ENCODE assay signal across 8 cellular contexts in genomic region chr1:211578640-211579433, GRCh38. TPM values are rescaled to one million over a fixed set of nuclear protein-coding genes. Genes with fewer than 3 reads are reported as not detected.
A peak's percentile ranks its signal among the peaks of the same experiment; 100 is the strongest.
DNase-seq lines count a peak whose midpoint lies in the region; ATAC-seq lines count a peak whose summit lies in the region.

Gene SLC30A1, minus strand, starts transcription at chr1:211579161. Its CDS starts 549 bp downstream, at chr1:211578612.

- POLR2A ChIA-PET in activated CD4-positive, alpha-beta T cell treated with anti-CD3 and anti-CD28 coated beads for 36 hours (lab: Charles Lee): interaction anchor here (0.6 to 1.6 kb wide), 4 partner anchors 51 to 1703 kb away, joined by 3 to 5 read pairs (median 4); partner anchors contain the start of genes DTL and INTS7

- ATAC-seq in HG03442 (IDR thresholded peaks at IDR 0.05; ENCODE audit: unreplicated experiment) (peak; percentile 81), left colon (peak; percentile 84)
- ATAC-seq in activated CD4-positive, alpha-beta T cell treated with anti-CD3 and anti-CD28 coated beads for 36 hours: peak; percentile 94

- no peaks in the 10 kb centered on the region for H3K27me3 Mint-ChIP-seq in activated CD4-positive, alpha-beta T cell treated with anti-CD3 and anti-CD28 coated beads for 36 hours

- H3K27ac Mint-ChIP-seq in activated CD4-positive, alpha-beta T cell treated with anti-CD3 and anti-CD28 coated beads for 36 hours: peak within 1 kb of the TSS; percentile 85

- intact Hi-C loops in activated CD4-positive, alpha-beta T cell treated with anti-CD3 and anti-CD28 coated beads for 36 hours (cut with DNase I, micrococcal nuclease): loop anchor here (1.0 to 10.0 kb wide), 13 partner anchors 64 to 1436 kb away; partner anchors contain the start of genes DTL (in 2 of the 2), INTS7 (in 2 of the 2), NEK2 (in 2 of the 2) and TRAF5 (in 2 of the 2)
- intact Hi-C loops in left colon (cut with DNase I, micrococcal nuclease): loop anchor here in 1 of 2 donors (5.0 kb wide), 1 partner anchor 73 kb away; no protein-coding TSS in a partner anchor

- no peaks in the 10 kb centered on the region for H3K9me3 Mint-ChIP-seq in activated CD4-positive, alpha-beta T cell treated with anti-CD3 and anti-CD28 coated beads for 36 hours (ENCODE audit: low read depth)

- peaks cover 31% of the 10 kb centered on the region for H3K4me1 Mint-ChIP-seq in activated CD4-positive, alpha-beta T cell treated with anti-CD3 and anti-CD28 coated beads for 36 hours

- H3K36me3 Mint-ChIP-seq in activated CD4-positive, alpha-beta T cell treated with anti-CD3 and anti-CD28 coated beads for 36 hours (ENCODE audit: low read depth): peaks cover 15% of the 10 kb centered on the region

- CTCF ChIA-PET in activated CD4-positive, alpha-beta T cell treated with anti-CD3 and anti-CD28 coated beads for 36 hours (lab: Charles Lee): interaction anchor here (0.7 to 1.3 kb wide), 11 partner anchors 9 to 252 kb away, joined by 3 to 7 read pairs (median 4); partner anchors contain the start of gene TRAF5

- DNase-seq in Ammon's horn (ENCODE audit: low spot score): peak; percentile 99
- peak; percentile 98 for DNase-seq in GM19238 (ENCODE audit: insufficient read length, low spot score)
- DNase-seq in NCI-H524 (lab: John Stamatoyannopoulos, UW): peak; percentile 94 to 96
- DNase-seq in activated CD4-positive, alpha-beta T cell treated with anti-CD3 and anti-CD28 coated beads for 36 hours: peak; percentile 100
- peak; percentile 100 for DNase-seq in left colon
- peak; percentile 100 for DNase-seq in stimulated activated CD4-positive, alpha-beta T cell treated with anti-CD3 and anti-CD28 coated beads, Interleukin-1b, Interleukin-23, amount 100 ng/mL, for 48 hours

- peak within 1 kb of the TSS; percentile 89 for H3K4me3 Mint-ChIP-seq in activated CD4-positive, alpha-beta T cell treated with anti-CD3 and anti-CD28 coated beads for 36 hours

- peak within 1 kb of the TSS; percentile 74 for H3K27ac ChIP-seq in cingulate gyrus (ENCODE audit: low read depth, low read length)

RNA-seq across cellular contexts. Expression of gene SLC30A1, which starts in this region (rescaled TPM):
- total RNA-seq in activated CD4-positive, alpha-beta T cell treated with anti-CD3 and anti-CD28 coated beads for 36 hours: 1 to 10 TPM; 2.9 to 4.5 TPM
- 10 to 100 TPM; 16.6 to 33.1 TPM for total RNA-seq in left colon

Comparison
In these comparisons a context has a peak if more than half of its experiments do, and no peak if none do; other contexts are left out.
1. Peak in every context shown above with its lines: DNase-seq, ATAC-seq and H3K27ac ChIP-seq.